9 cellular contexts compared by ENCODE assay signal in the genomic region with DNA sequence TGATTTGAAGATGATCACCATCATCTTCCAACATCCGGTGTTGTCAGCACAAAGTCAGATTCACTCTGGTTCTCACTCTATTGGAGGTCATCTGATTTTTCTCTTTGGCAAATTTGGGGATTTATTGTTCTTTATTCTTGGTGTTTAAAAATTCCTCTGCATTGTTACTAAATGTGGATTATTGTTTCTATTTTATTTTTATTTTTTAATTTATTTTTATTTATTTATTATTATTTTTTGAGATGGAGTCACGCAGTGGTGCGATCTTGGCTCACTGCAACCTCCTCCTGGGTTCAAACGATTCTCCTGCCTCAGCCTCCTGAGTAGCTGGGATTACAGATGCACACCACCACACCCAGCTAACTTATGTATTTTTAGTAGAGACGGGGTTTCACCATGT.
"Had no signal": no experiment of that assay in that cellular context is flagged by ENCODE, and none has a peak within 500 bp of the region (broad histone marks: within the 10 kb centered on the region; RNA-seq: fewer than 3 reads in every experiment).

No MANE protein-coding gene starts in this region.

- H3K9me3 Mint-ChIP-seq: HFFc6 had no signal

- H3K27ac ChIP-seq: HL-60 had no signal

- H3K36me3 ChIP-seq: HAP-1 had no signal

- H3K9ac ChIP-seq: GM23248 had no signal

- H3K4me1 ChIP-seq: HAP-1 had no signal

- ATAC-seq: HCT116, HepG2 had no signal

- H3K9me3 ChIP-seq: HAP-1 had no signal

- H3K27ac Mint-ChIP-seq: HFFc6 had no signal

- H2AFZ ChIP-seq: GM23248 had no signal

- H3K4me3 ChIP-seq: GM23248, HAP-1, K562 had no signal

- DNase-seq: GM23248, GOT3, H7, HFFc6 had no signal

- H3K4me3 Mint-ChIP-seq: HFFc6 had no signal
